8 cellular contexts compared by ENCODE assay signal in the genomic region with DNA sequence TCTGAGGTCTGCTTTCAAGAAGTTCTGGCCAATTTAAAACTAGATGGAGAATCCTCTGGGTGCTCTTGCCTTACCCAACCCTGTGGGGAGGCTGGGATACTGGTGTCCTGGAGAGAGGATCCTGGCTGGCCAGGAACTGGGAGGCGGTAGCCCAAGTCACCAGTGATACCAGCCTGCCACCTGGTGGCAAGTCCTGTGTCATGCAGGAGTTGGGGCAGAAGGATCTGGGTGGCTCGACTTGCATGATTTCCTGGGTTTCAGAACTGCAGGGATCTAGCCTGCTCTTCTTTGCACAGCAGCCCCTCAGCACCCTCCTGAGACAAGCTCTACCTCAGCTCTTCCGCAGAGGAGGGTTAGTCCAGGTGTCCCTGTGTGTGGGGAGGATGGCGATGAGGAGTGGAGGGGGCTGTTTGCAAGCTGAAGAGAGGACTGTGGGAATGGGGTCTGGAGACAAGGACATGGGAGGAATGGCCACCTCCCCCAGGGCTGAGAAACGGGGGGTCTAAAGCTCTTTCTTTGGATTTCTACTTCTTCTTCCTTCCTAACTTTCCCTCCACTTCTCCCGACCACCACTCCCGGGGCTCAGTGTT. TPM values are rescaled to one million over a fixed set of nuclear protein-coding genes. Genes with fewer than 3 reads are reported as not detected.
DNase-seq lines count a peak whose midpoint lies in the region; ATAC-seq and TF ChIP-seq lines count a peak whose summit lies in the region.

No MANE protein-coding gene starts in this region.

- no peak overlapping the region for H3K9ac ChIP-seq in endodermal cell (ENCODE audit: extremely low read depth, low read length, poor library complexity, severe bottlenecking)

- H3K27me3 Mint-ChIP-seq in CD14-positive monocyte (ENCODE audit: low read depth in 3 of 3) (peaks cover 41 to 43% (median 41%) of the 10 kb centered on the region in 3 donors), endodermal cell (ENCODE audit: insufficient read depth) (peaks cover 62% of the 10 kb centered on the region)
- peaks cover 41% of the 10 kb centered on the region for H3K27me3 Mint-ChIP-seq in activated CD8-positive, alpha-beta T cell treated with anti-CD3 and anti-CD28 coated beads, Interleukin-2, amount 10 ng/mL, durations not matched to agents 7 days and 5 days (ENCODE audit: low read depth)

- H3K4me1 ChIP-seq in endodermal cell (ENCODE audit: control insufficient read depth, insufficient read depth, low read length): no peaks in the 10 kb centered on the region

- 34 to 63% methylated on average over 5 to 7 of the region's 7 CpGs for WGBS in endodermal cell (ENCODE audit: insufficient coverage in 1 of 2, insufficient read length in 1 of 2), 2 experiments

- TF ChIP-seq CTCF in CD14-positive monocyte (IDR thresholded peaks at IDR 0.05): peak; percentile 94
- peak; percentile 94 for TF ChIP-seq CTCF in endodermal cell (conservative IDR thresholded peaks at IDR 0.05)

- peak; percentile 72 for ATAC-seq in activated CD8-positive, alpha-beta T cell treated with anti-CD3 and anti-CD28 coated beads, Interleukin-2, amount 10 ng/mL, durations not matched to agents 7 days and 5 days
- ATAC-seq in HG03025 (IDR thresholded peaks at IDR 0.05; ENCODE audit: low FRiP score, unreplicated experiment): no peak

- H3K36me3 Mint-ChIP-seq in CD14-positive monocyte (peaks cover 0 to 5% of the 10 kb centered on the region in 2 donors), endodermal cell (ENCODE audit: low read depth) (no peaks in the 10 kb centered on the region)
- no peaks in the 10 kb centered on the region for H3K36me3 Mint-ChIP-seq in activated CD8-positive, alpha-beta T cell treated with anti-CD3 and anti-CD28 coated beads, Interleukin-2, amount 10 ng/mL, durations not matched to agents 7 days and 5 days (ENCODE audit: low read depth)

- H3K4me1 Mint-ChIP-seq in CD14-positive monocyte: peaks cover 19% of the 10 kb centered on the region
- peaks cover 18% of the 10 kb centered on the region for H3K4me1 Mint-ChIP-seq in activated CD8-positive, alpha-beta T cell treated with anti-CD3 and anti-CD28 coated beads, Interleukin-2, amount 10 ng/mL, durations not matched to agents 7 days and 5 days (ENCODE audit: low read depth)
- H3K4me1 Mint-ChIP-seq in endodermal cell: peaks cover 2% of the 10 kb centered on the region

- H3K9me3 Mint-ChIP-seq in CD14-positive monocyte (peaks cover 0 to 23% (median 2%) of the 10 kb centered on the region in 7 donors), endodermal cell (no peaks in the 10 kb centered on the region)
- H3K9me3 Mint-ChIP-seq in activated CD8-positive, alpha-beta T cell treated with anti-CD3 and anti-CD28 coated beads, Interleukin-2, amount 10 ng/mL, durations not matched to agents 7 days and 5 days (ENCODE audit: insufficient read depth): no peaks in the 10 kb centered on the region

- no peaks in the 10 kb centered on the region for H3K9me3 ChIP-seq in endodermal cell (ENCODE audit: control insufficient read depth, low read length)

- CTCF ChIA-PET in activated CD8-positive, alpha-beta T cell treated with anti-CD3 and anti-CD28 coated beads, Interleukin-2, amount 10 ng/mL, durations not matched to agents 7 days and 5 days (lab: Charles Lee): interaction anchor here (0.6 to 4.8 kb wide), 35 partner anchors 8 to 448 kb away, joined by 3 to 87 read pairs (median 4); no protein-coding TSS in a partner anchor

- H3K27ac Mint-ChIP-seq in CD14-positive monocyte (peak overlapping the region in 3 of 7 donors; percentile 12 to 73 (median 15)), endodermal cell (no peak overlapping the region)
- no peak overlapping the region for H3K27ac Mint-ChIP-seq in activated CD8-positive, alpha-beta T cell treated with anti-CD3 and anti-CD28 coated beads, Interleukin-2, amount 10 ng/mL, durations not matched to agents 7 days and 5 days

- H3K4me3 Mint-ChIP-seq in CD14-positive monocyte (peak overlapping the region in 1 of 2 donors; percentile 15), endodermal cell (no peak overlapping the region)
- H3K4me3 Mint-ChIP-seq in activated CD8-positive, alpha-beta T cell treated with anti-CD3 and anti-CD28 coated beads, Interleukin-2, amount 10 ng/mL, durations not matched to agents 7 days and 5 days: no peak overlapping the region

- DNase-seq in CD14-positive monocyte (ENCODE audit: low spot score) (peak; percentile 64), GOT3 (lab: John Stamatoyannopoulos, UW) (peak; percentile 20), NCI-H446 treated with DMSO at 0.1 percent for 48 hours (lab: John Stamatoyannopoulos, UW) (peak; percentile 36), endodermal cell (peak; percentile 94), midbrain (lab: John Stamatoyannopoulos, UW) (peak; percentile 70)
- DNase-seq in activated CD8-positive, alpha-beta T cell treated with anti-CD3 and anti-CD28 coated beads, Interleukin-2, amount 10 ng/mL, durations not matched to agents 7 days and 5 days: peak; percentile 70
- peak; percentile 26 for DNase-seq in stimulated activated CD8-positive, alpha-beta memory T cell treated with anti-CD3 and anti-CD28 coated beads, Interleukin-7, amount 100 ng/mL, for 24 hours (ENCODE audit: low read depth)

- POLR2A ChIA-PET in activated CD8-positive, alpha-beta T cell treated with anti-CD3 and anti-CD28 coated beads, Interleukin-2, amount 10 ng/mL, durations not matched to agents 7 days and 5 days (lab: Charles Lee): no interaction called here

- H3K4me3 ChIP-seq in endodermal cell (ENCODE audit: low read length): no peak overlapping the region

- intact Hi-C loops in CD14-positive monocyte (cut with micrococcal nuclease): loop anchor here (2.0 to 10.0 kb wide), 3 partner anchors 85 to 439 kb away; a partner anchor contains a TSS

- H3K27me3 ChIP-seq in endodermal cell (ENCODE audit: control insufficient read depth, insufficient read depth, low read length, poor library complexity, severe bottlenecking): peaks cover 55% of the 10 kb centered on the region

- H3K36me3 ChIP-seq in endodermal cell (ENCODE audit: control insufficient read depth, insufficient read depth, low read length): no peaks in the 10 kb centered on the region

- H3K27ac ChIP-seq in endodermal cell (ENCODE audit: low read depth, low read length): no peak overlapping the region

RNA-seq across cellular contexts. Expression of a gene that starts 4.2 kb away (rescaled TPM):
- polyA plus RNA-seq in CD14-positive monocyte: not detected
- total RNA-seq in activated CD8-positive, alpha-beta T cell treated with anti-CD3 and anti-CD28 coated beads, Interleukin-2, amount 10 ng/mL, durations not matched to agents 7 days and 5 days: not detected
- under 1 TPM in 1 of 2 donors, not detected in 1; 0.37 TPM for total RNA-seq in endodermal cell
- polyA plus RNA-seq in endodermal cell (2013, experiment 1 of 2): 0.14 TPM
- polyA plus RNA-seq in endodermal cell (2013, experiment 2 of 2): not detected

RNA-seq across cellular contexts. Expression of a gene that starts 12.5 kb away (rescaled TPM):
- not detected for polyA plus RNA-seq in CD14-positive monocyte
- total RNA-seq in activated CD8-positive, alpha-beta T cell treated with anti-CD3 and anti-CD28 coated beads, Interleukin-2, amount 10 ng/mL, durations not matched to agents 7 days and 5 days: not detected
- total RNA-seq in endodermal cell: not detected
- polyA plus RNA-seq in endodermal cell (2013, experiment 1 of 2): not detected
- not detected for polyA plus RNA-seq in endodermal cell (2013, experiment 2 of 2)

Comparison
In these comparisons a context has a peak if more than half of its experiments do, and no peak if none do; other contexts are left out.
1. DNase-seq: peak in every context shown above with its lines; median percentile 94 in endodermal cell; 70 in activated CD8-positive, alpha-beta T cell treated with anti-CD3 and anti-CD28 coated beads, Interleukin-2, amount 10 ng/mL, durations not matched to agents 7 days and 5 days; 70 in midbrain; 64 in CD14-positive monocyte; 36 in NCI-H446 treated with DMSO at 0.1 percent for 48 hours; 26 in stimulated activated CD8-positive, alpha-beta memory T cell treated with anti-CD3 and anti-CD28 coated beads, Interleukin-7, amount 100 ng/mL, for 24 hours; 20 in GOT3.